Comparison of ENCODE assay signal across 1 cellular context in the genomic region with DNA sequence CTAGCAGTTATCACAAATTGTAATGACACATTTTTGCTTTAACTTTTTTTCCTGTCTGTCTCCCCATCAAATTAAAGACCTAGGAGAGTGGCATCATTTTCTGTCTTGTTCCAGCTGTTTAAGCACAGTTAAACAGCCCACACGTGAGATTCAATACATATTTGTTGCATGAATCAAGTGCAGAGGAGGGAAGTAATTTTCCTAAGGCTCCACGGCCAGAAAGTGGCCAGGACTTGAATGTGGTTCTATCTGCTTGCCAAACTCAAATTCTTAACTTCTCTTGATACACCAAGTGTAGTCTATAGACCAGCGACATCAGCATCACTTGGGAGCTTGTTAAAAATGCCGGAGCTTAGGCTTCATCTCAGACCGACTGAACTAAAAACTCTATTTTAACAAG.
A peak's percentile ranks its signal among the peaks of the same experiment; 100 is the strongest.
TF ChIP-seq lines count a peak whose summit lies in the region.

No MANE protein-coding gene starts in this region.

TF ChIP-seq in IMR-90, 13 proteins besides CTCF, POLR2A, EP300 and RAD21:
- TF ChIP-seq MXI1 (IDR thresholded peaks at IDR 0.05; ENCODE audit: borderline replicate concordance, low read depth, low read length) (no peak), BHLHE40 (IDR thresholded peaks at IDR 0.05; ENCODE audit: low read depth, low read length) (peak; percentile 97)
- TF ChIP-seq, protein P1, sequence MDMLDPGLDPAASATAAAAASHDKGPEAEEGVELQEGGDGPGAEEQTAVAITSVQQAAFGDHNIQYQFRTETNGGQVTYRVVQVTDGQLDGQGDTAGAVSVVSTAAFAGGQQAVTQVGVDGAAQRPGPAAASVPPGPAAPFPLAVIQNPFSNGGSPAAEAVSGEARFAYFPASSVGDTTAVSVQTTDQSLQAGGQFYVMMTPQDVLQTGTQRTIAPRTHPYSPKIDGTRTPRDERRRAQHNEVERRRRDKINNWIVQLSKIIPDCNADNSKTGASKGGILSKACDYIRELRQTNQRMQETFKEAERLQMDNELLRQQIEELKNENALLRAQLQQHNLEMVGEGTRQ (IDR thresholded peaks at IDR 0.05; ENCODE audit: low read depth, low read length) = no peak; the same call in 1 of the 2 replicates
